8 cellular contexts compared by ENCODE assay signal in genomic region chr9:21812945-21813568, GRCh38. TPM values are rescaled to one million over a fixed set of nuclear protein-coding genes. Genes with fewer than 3 reads are reported as not detected.
A peak's percentile ranks its signal among the peaks of the same experiment; 100 is the strongest.
DNase-seq lines count a peak whose midpoint lies in the region; ATAC-seq and TF ChIP-seq lines count a peak whose summit lies in the region.

No MANE protein-coding gene starts in this region.

- H3K27ac ChIP-seq in SK-N-SH (ENCODE audit: low read depth in 2 of 2, low read length in 1 of 2) = peak overlapping the region in 1 of 2 experiments; percentile 50; a peak in 2 of 4 replicates

- H3K9me3 Mint-ChIP-seq in IgD-negative memory B cell = no peaks in the 10 kb centered on the region
- no peaks in the 10 kb centered on the region for H3K9me3 Mint-ChIP-seq in activated naive CD8-positive, alpha-beta T cell treated with anti-CD3 and anti-CD28 coated beads, Interleukin-2, amount 10 ng/mL, durations not matched to agents 7 days and 5 days

- H2AFZ ChIP-seq in SK-N-SH (ENCODE audit: low read depth) = no peak overlapping the region

- CTCF ChIA-PET in SK-N-SH (lab: Yijun Ruan, JAX) = interaction anchor here (0.6 to 9.4 kb wide), 60 partner anchors 8 to 639 kb away, joined by 3 to 109 read pairs (median 4); partner anchors contain the start of genes CDKN2A, CDKN2B and CDKN2B-AS1

- H3K9me3 ChIP-seq in SK-N-SH = no peaks in the 10 kb centered on the region

- H3K4me2 ChIP-seq in SK-N-SH = no peak overlapping the region

- intact Hi-C loops in left ventricle myocardium superior (cut with micrococcal nuclease) = loop anchor here (5.0 kb wide), 4 partner anchors 194 to 639 kb away; partner anchors contain the start of gene CDKN2B

- H3K4me3 ChIP-seq in SK-N-SH (ENCODE audit: low read depth in 2 of 2, low read length in 1 of 2) (no peak overlapping the region), retinal pigment epithelial cell (ENCODE audit: low read length) (no peak overlapping the region)

- POLR2A ChIA-PET in SK-N-SH (lab: Yijun Ruan, JAX) = no interaction called here
- POLR2A ChIA-PET in activated naive CD8-positive, alpha-beta T cell treated with anti-CD3 and anti-CD28 coated beads, Interleukin-2, amount 10 ng/mL, durations not matched to agents 7 days and 5 days (lab: Charles Lee) = interaction anchor here (0.8 to 1.1 kb wide), 3 partner anchors 181 to 431 kb away, joined by 3 to 5 read pairs (median 4); partner anchors contain the start of genes CDKN2A and CDKN2B-AS1

- peaks cover 24% of the 10 kb centered on the region for H3K79me2 ChIP-seq in SK-N-SH (ENCODE audit: insufficient read depth)

- TF ChIP-seq CTCF in SK-N-SH (IDR thresholded peaks at IDR 0.05) = peak; percentile 87
- peak; percentile 87 for TF ChIP-seq CTCF in retinal pigment epithelial cell (conservative IDR thresholded peaks at IDR 0.05; ENCODE audit: low read depth, low read length)

- ATAC-seq in GM21381 (IDR thresholded peaks at IDR 0.05; ENCODE audit: unreplicated experiment) (peak; percentile 63), left ventricle myocardium superior (peak; percentile 72), HG03457 (IDR thresholded peaks at IDR 0.05; ENCODE audit: unreplicated experiment) (no peak)
- ATAC-seq in activated naive CD8-positive, alpha-beta T cell treated with anti-CD3 and anti-CD28 coated beads, Interleukin-2, amount 10 ng/mL, durations not matched to agents 7 days and 5 days (ENCODE audit: low read depth) = peak; percentile 63

- H3K27me3 ChIP-seq in SK-N-SH (ENCODE audit: insufficient read depth) = no peaks in the 10 kb centered on the region

- peaks cover 3% of the 10 kb centered on the region in 2 experiments; a peak in 3 of 4 replicates for H3K4me1 ChIP-seq in SK-N-SH (ENCODE audit: control insufficient read depth in 1 of 2, insufficient read depth in 2 of 2, low read depth in 1 of 2, low read length in 1 of 2)

- peak; percentile 86 for TF ChIP-seq RAD21 in SK-N-SH (IDR thresholded peaks at IDR 0.05; ENCODE audit: low read length)

- H3K27me3 Mint-ChIP-seq in IgD-negative memory B cell = no peaks in the 10 kb centered on the region
- no peaks in the 10 kb centered on the region for H3K27me3 Mint-ChIP-seq in activated naive CD8-positive, alpha-beta T cell treated with anti-CD3 and anti-CD28 coated beads, Interleukin-2, amount 10 ng/mL, durations not matched to agents 7 days and 5 days

- peaks cover 10 to 16% (median 14%) of the 10 kb centered on the region in 3 donors for H3K4me1 Mint-ChIP-seq in IgD-negative memory B cell
- H3K4me1 Mint-ChIP-seq in activated naive CD8-positive, alpha-beta T cell treated with anti-CD3 and anti-CD28 coated beads, Interleukin-2, amount 10 ng/mL, durations not matched to agents 7 days and 5 days = peaks cover 21% of the 10 kb centered on the region

- no peaks in the 10 kb centered on the region for H4K20me1 ChIP-seq in SK-N-SH (ENCODE audit: insufficient read depth)

- H3K36me3 ChIP-seq in SK-N-SH (replicated peaks in 1 of 2; ENCODE audit: control insufficient read depth in 1 of 2, insufficient read depth in 2 of 2, low read length in 1 of 2) = peaks cover 34 to 52% of the 10 kb centered on the region in 2 experiments

- no peak overlapping the region for H3K9ac ChIP-seq in SK-N-SH

- no peaks in the 10 kb centered on the region for H3K9me2 ChIP-seq in SK-N-SH

- H3K36me3 Mint-ChIP-seq in IgD-negative memory B cell = no peaks in the 10 kb centered on the region
- peaks cover 28% of the 10 kb centered on the region for H3K36me3 Mint-ChIP-seq in activated naive CD8-positive, alpha-beta T cell treated with anti-CD3 and anti-CD28 coated beads, Interleukin-2, amount 10 ng/mL, durations not matched to agents 7 days and 5 days

- H3K27ac Mint-ChIP-seq in IgD-negative memory B cell = peak overlapping the region in 2 of 3 donors; percentile 62 to 81
- peak overlapping the region; percentile 63 for H3K27ac Mint-ChIP-seq in activated naive CD8-positive, alpha-beta T cell treated with anti-CD3 and anti-CD28 coated beads, Interleukin-2, amount 10 ng/mL, durations not matched to agents 7 days and 5 days

- peak overlapping the region in 1 of 4 donors; percentile 57 for H3K4me3 Mint-ChIP-seq in IgD-negative memory B cell
- no peak overlapping the region for H3K4me3 Mint-ChIP-seq in activated naive CD8-positive, alpha-beta T cell treated with anti-CD3 and anti-CD28 coated beads, Interleukin-2, amount 10 ng/mL, durations not matched to agents 7 days and 5 days

- WGBS in SK-N-SH (ENCODE audit: low lambda C conversion rate) = 51% methylated on average over 5 of the region's 5 CpGs

- peaks cover 12% of the 10 kb centered on the region for H3F3A ChIP-seq in SK-N-SH (replicated peaks; ENCODE audit: insufficient read depth)

- DNase-seq in DMS153 (lab: John Stamatoyannopoulos, UW) (peak; percentile 22), SK-N-SH (peak; percentile 69), left ventricle myocardium superior (peak; percentile 74), retinal pigment epithelial cell (ENCODE audit: low read depth) (no peak)
- peak; percentile 79 for DNase-seq in activated naive CD8-positive, alpha-beta T cell treated with anti-CD3 and anti-CD28 coated beads, Interleukin-2, amount 10 ng/mL, durations not matched to agents 7 days and 5 days

- no peak for TF ChIP-seq EP300 in SK-N-SH (IDR thresholded peaks at IDR 0.05; ENCODE audit: borderline replicate concordance in 1 of 2, low read depth in 1 of 2, low read length in 1 of 2)

TF ChIP-seq in SK-N-SH, 30 proteins besides CTCF, POLR2A, EP300 and RAD21:
- TF ChIP-seq MXI1 (IDR thresholded peaks at IDR 0.05; ENCODE audit: low read depth, low read length) = no peak
- no peak for TF ChIP-seq GATA2 (CRISPR knock-in tag; IDR thresholded peaks at IDR 0.05)
- TF ChIP-seq YY1 (IDR thresholded peaks at IDR 0.05; ENCODE audit: low read depth) = peak; percentile 85
- TF ChIP-seq RCOR1 (IDR thresholded peaks at IDR 0.05; ENCODE audit: low read length) = peak; percentile 45; the same call in 1 of the 2 replicates
- TF ChIP-seq SMC3 (IDR thresholded peaks at IDR 0.05; ENCODE audit: low read depth, low read length) = peak; percentile 70

RNA-seq across cellular contexts. Expression of gene MTAP, which starts 10.6 kb away (rescaled TPM):
- polyA plus RNA-seq in IgD-negative memory B cell (19.3 TPM), SK-N-SH (2012; rRNA removed) (9.8 and 12.6 TPM in 2 replicates)
- 10.3 and 13.1 TPM in 2 replicates for polyA plus RNA-seq in SK-N-SH (2012; cell fraction: cytosol; rRNA removed)
- polyA plus RNA-seq in SK-N-SH (2012; cell fraction: nucleus; rRNA removed) = 8.4 and 15.9 TPM in 2 replicates
- 10 to 100 TPM; 54.1 to 54.5 TPM for total RNA-seq in activated naive CD8-positive, alpha-beta T cell treated with anti-CD3 and anti-CD28 coated beads, Interleukin-2, amount 10 ng/mL, durations not matched to agents 7 days and 5 days
- 25.7 TPM for total RNA-seq in left ventricle myocardium superior
